11 cellular contexts compared by ENCODE assay signal in genomic region chr6:85405853-85406198, GRCh38. TPM values are rescaled to one million over a fixed set of nuclear protein-coding genes. Genes with fewer than 3 reads are reported as not detected.
DNase-seq lines count a peak whose midpoint lies in the region; ATAC-seq and TF ChIP-seq lines count a peak whose summit lies in the region.
"Had no signal": no experiment of that assay in that cellular context is flagged by ENCODE, and none has a peak within 500 bp of the region (broad histone marks: within the 10 kb centered on the region; RNA-seq: fewer than 3 reads in every experiment).

No MANE protein-coding gene starts in this region.

- POLR2A ChIA-PET in activated CD8-positive, alpha-beta T cell treated with anti-CD3 and anti-CD28 coated beads, Interleukin-2, amount 10 ng/mL, durations not matched to agents 7 days and 5 days (lab: Charles Lee), result interaction anchor here (2.2 kb wide), 1 partner anchor 45 kb away, joined by 17 read pairs; the partner anchor contains the start of gene NT5E
- POLR2A ChIA-PET in activated CD8-positive, alpha-beta T cell treated with anti-CD3 and anti-CD28 coated beads for 36 hours (lab: Charles Lee), result no interaction called here
- POLR2A ChIA-PET in Panc1 (lab: Charles Lee), result no interaction called here
- POLR2A ChIA-PET in OCI-LY7 (lab: Charles Lee), result no interaction called here

- peak overlapping the region; percentile 79 for H3K27ac Mint-ChIP-seq in activated CD8-positive, alpha-beta T cell treated with anti-CD3 and anti-CD28 coated beads, Interleukin-2, amount 10 ng/mL, durations not matched to agents 7 days and 5 days
- H3K27ac Mint-ChIP-seq in activated CD8-positive, alpha-beta T cell treated with anti-CD3 and anti-CD28 coated beads for 36 hours, result no peak overlapping the region

- H3K4me1 ChIP-seq in Panc1 (ENCODE audit: control insufficient read depth, insufficient read depth, low read length), result peaks cover 20% of the 10 kb centered on the region
- peaks cover 14 to 34% of the 10 kb centered on the region in 2 donors for H3K4me1 ChIP-seq in thoracic aorta (ENCODE audit: control insufficient read depth in 1 of 2, low read depth in 2 of 2)
- H3K4me1 ChIP-seq in OCI-LY7 (ENCODE audit: insufficient read depth, low read length, poor library complexity, severe bottlenecking), result no peaks in the 10 kb centered on the region
- no peaks in the 10 kb centered on the region for H3K4me1 ChIP-seq in psoas muscle

- in situ Hi-C loops in Panc1 (cut with HindIII; ENCODE audit: low pct_unique_long_range_greater_than_20kb, low sequenced_read_pairs), result no loop called here

- H3K4me1 Mint-ChIP-seq in activated CD8-positive, alpha-beta T cell treated with anti-CD3 and anti-CD28 coated beads, Interleukin-2, amount 10 ng/mL, durations not matched to agents 7 days and 5 days (ENCODE audit: low read depth), result peaks cover 66% of the 10 kb centered on the region
- H3K4me1 Mint-ChIP-seq in activated CD8-positive, alpha-beta T cell treated with anti-CD3 and anti-CD28 coated beads for 36 hours (ENCODE audit: low read depth), result peaks cover 57% of the 10 kb centered on the region

- no peak for TF ChIP-seq CTCF in activated CD8-positive, alpha-beta T cell treated with anti-CD3 and anti-CD28 coated beads for 36 hours (IDR thresholded peaks at IDR 0.05)
- TF ChIP-seq CTCF in Panc1 (IDR thresholded peaks at IDR 0.05) (no peak), thoracic aorta (IDR thresholded peaks at IDR 0.05) (no peak), OCI-LY7 (conservative IDR thresholded peaks at IDR 0.05; ENCODE audit: low read length) (no peak), psoas muscle (IDR thresholded peaks at IDR 0.05) (no peak)

- no peaks in the 10 kb centered on the region for H3K9me2 ChIP-seq in OCI-LY7 (ENCODE audit: insufficient read depth, low read length)

- H3K4me3 ChIP-seq in Panc1 (ENCODE audit: low read depth in 2 of 2, low read length in 2 of 2), result no peak overlapping the region
- no peak overlapping the region for H3K4me3 ChIP-seq in thoracic aorta
- H3K4me3 ChIP-seq in OCI-LY7 (ENCODE audit: low read depth, low read length, poor library complexity, severe bottlenecking), result no peak overlapping the region
- H3K4me3 ChIP-seq in psoas muscle, result no peak overlapping the region

- no peaks in the 10 kb centered on the region for H3K9me3 Mint-ChIP-seq in activated CD8-positive, alpha-beta T cell treated with anti-CD3 and anti-CD28 coated beads, Interleukin-2, amount 10 ng/mL, durations not matched to agents 7 days and 5 days (ENCODE audit: insufficient read depth)
- H3K9me3 Mint-ChIP-seq in activated CD8-positive, alpha-beta T cell treated with anti-CD3 and anti-CD28 coated beads for 36 hours, result no peaks in the 10 kb centered on the region

- 68 to 83% (median 73%) methylated on average over 2 of the region's 2 CpGs for WGBS in psoas muscle, 3 donors

- BruUV-seq in Panc1 (replicated peaks; lab: Mats Ljungman, UMichigan) (no TSS peak), OCI-LY7 (replicated peaks; lab: Mats Ljungman, UMichigan) (no TSS peak)

- intact Hi-C loops in activated CD8-positive, alpha-beta T cell treated with anti-CD3 and anti-CD28 coated beads for 36 hours (cut with micrococcal nuclease), result no loop called here
- intact Hi-C loops in Panc1 (cut with micrococcal nuclease; ENCODE audit: unreplicated experiment) (loop anchor here (10.0 kb wide), 1 partner anchor 59 kb away; no protein-coding TSS in a partner anchor), left colon (cut with DNase I, micrococcal nuclease) (no loop called here), OCI-LY7 (cut with micrococcal nuclease; ENCODE audit: unreplicated experiment) (no loop called here), psoas muscle (cut with DNase I) (no loop called here)

- H3K27me3 Mint-ChIP-seq in activated CD8-positive, alpha-beta T cell treated with anti-CD3 and anti-CD28 coated beads, Interleukin-2, amount 10 ng/mL, durations not matched to agents 7 days and 5 days (ENCODE audit: low read depth), result no peaks in the 10 kb centered on the region
- H3K27me3 Mint-ChIP-seq in activated CD8-positive, alpha-beta T cell treated with anti-CD3 and anti-CD28 coated beads for 36 hours, result no peaks in the 10 kb centered on the region

- H3K36me3 ChIP-seq in Panc1 (ENCODE audit: control insufficient read depth, insufficient read depth, low read length), result no peaks in the 10 kb centered on the region
- no peaks in the 10 kb centered on the region for H3K36me3 ChIP-seq in thoracic aorta
- no peaks in the 10 kb centered on the region for H3K36me3 ChIP-seq in OCI-LY7 (ENCODE audit: insufficient read depth, low read length)
- no peaks in the 10 kb centered on the region for H3K36me3 ChIP-seq in psoas muscle (ENCODE audit: insufficient read depth in 1 of 2, low read depth in 1 of 2)

- DNase-seq in activated CD8-positive, alpha-beta T cell treated with anti-CD3 and anti-CD28 coated beads, Interleukin-2, amount 10 ng/mL, durations not matched to agents 7 days and 5 days, result no peak
- DNase-seq in activated CD8-positive, alpha-beta T cell treated with anti-CD3 and anti-CD28 coated beads for 36 hours, result no peak
- no peak for DNase-seq in Panc1 (ENCODE audit: low read depth, low spot score)
- no peak for DNase-seq in left colon
- no peak for DNase-seq in thoracic aorta (ENCODE audit: low spot score)
- no peak for DNase-seq in OCI-LY7 (ENCODE audit: low spot score)
- no peak for DNase-seq in psoas muscle
- DNase-seq: activated CD8-positive, alpha-beta memory T cell treated with anti-CD3 and anti-CD28 coated beads for 24 hours; amygdala; NCI-H1105 had no signal

- no peaks in the 10 kb centered on the region for H3K36me3 Mint-ChIP-seq in activated CD8-positive, alpha-beta T cell treated with anti-CD3 and anti-CD28 coated beads, Interleukin-2, amount 10 ng/mL, durations not matched to agents 7 days and 5 days (ENCODE audit: low read depth)
- H3K36me3 Mint-ChIP-seq in activated CD8-positive, alpha-beta T cell treated with anti-CD3 and anti-CD28 coated beads for 36 hours (ENCODE audit: low read depth), result no peaks in the 10 kb centered on the region

- CTCF ChIA-PET in activated CD8-positive, alpha-beta T cell treated with anti-CD3 and anti-CD28 coated beads, Interleukin-2, amount 10 ng/mL, durations not matched to agents 7 days and 5 days (lab: Charles Lee), result interaction anchor here (1.6 to 6.7 kb wide), 2 partner anchors 46 to 77 kb away, joined by 14 to 54 read pairs; partner anchors contain the start of gene NT5E
- CTCF ChIA-PET in activated CD8-positive, alpha-beta T cell treated with anti-CD3 and anti-CD28 coated beads for 36 hours (lab: Charles Lee), result no interaction called here
- CTCF ChIA-PET in Panc1 (lab: Charles Lee) (no interaction called here), OCI-LY7 (lab: Charles Lee; ENCODE audit: unreplicated experiment) (no interaction called here)

- ATAC-seq in activated CD8-positive, alpha-beta T cell treated with anti-CD3 and anti-CD28 coated beads, Interleukin-2, amount 10 ng/mL, durations not matched to agents 7 days and 5 days, result no peak
- no peak for ATAC-seq in activated CD8-positive, alpha-beta T cell treated with anti-CD3 and anti-CD28 coated beads for 36 hours
- ATAC-seq in Panc1, result no peak
- ATAC-seq in left colon, result peak; percentile 2
- ATAC-seq in thoracic aorta (ENCODE audit: insufficient number of reproducible peaks, low FRiP score, low read depth), result no peak
- no peak for ATAC-seq in psoas muscle
- ATAC-seq in GM18907 (IDR thresholded peaks at IDR 0.05; ENCODE audit: unreplicated experiment), result no peak

- no peaks in the 10 kb centered on the region for H3K9me3 ChIP-seq in Panc1 (ENCODE audit: control insufficient read depth, insufficient read depth, low read depth, low read length)
- H3K9me3 ChIP-seq in thoracic aorta, result no peaks in the 10 kb centered on the region
- H3K9me3 ChIP-seq in OCI-LY7 (ENCODE audit: low read length), result no peaks in the 10 kb centered on the region
- H3K9me3 ChIP-seq in psoas muscle, result no peaks in the 10 kb centered on the region

- H3K27ac ChIP-seq in Panc1 (ENCODE audit: low read length), result peak overlapping the region; percentile 74; the same call in 1 of the 2 replicates
- peak overlapping the region; percentile 29 to 83 for H3K27ac ChIP-seq in thoracic aorta
- no peak overlapping the region for H3K27ac ChIP-seq in OCI-LY7 (ENCODE audit: low read depth, low read length, poor library complexity, severe bottlenecking)
- no peak overlapping the region for H3K27ac ChIP-seq in psoas muscle

- H4K20me1 ChIP-seq in OCI-LY7 (ENCODE audit: insufficient read depth, low read length), result no peaks in the 10 kb centered on the region

- H3K4me3 Mint-ChIP-seq in activated CD8-positive, alpha-beta T cell treated with anti-CD3 and anti-CD28 coated beads, Interleukin-2, amount 10 ng/mL, durations not matched to agents 7 days and 5 days, result peak overlapping the region; percentile 30
- H3K4me3 Mint-ChIP-seq in activated CD8-positive, alpha-beta T cell treated with anti-CD3 and anti-CD28 coated beads for 36 hours, result no peak overlapping the region

- no peak overlapping the region for H3K4me2 ChIP-seq in OCI-LY7 (ENCODE audit: low read length)

- H2AFZ ChIP-seq in OCI-LY7 (ENCODE audit: low read length), result no peak overlapping the region

- H3K79me2 ChIP-seq in OCI-LY7 (ENCODE audit: insufficient read depth, low read depth, low read length), result no peaks in the 10 kb centered on the region

- H3K27me3 ChIP-seq in Panc1 (ENCODE audit: control insufficient read depth, insufficient read depth, low read length), result no peaks in the 10 kb centered on the region
- no peaks in the 10 kb centered on the region for H3K27me3 ChIP-seq in thoracic aorta (replicated peaks; ENCODE audit: insufficient read depth)
- H3K27me3 ChIP-seq in psoas muscle (ENCODE audit: insufficient read depth in 3 of 3, low read length in 2 of 3), result no peaks in the 10 kb centered on the region

RNA-seq across cellular contexts. Expression of gene NT5E, which starts 44.1 kb away (rescaled TPM):
- 1 to 10 TPM; 7.4 to 7.6 TPM for total RNA-seq in activated CD8-positive, alpha-beta T cell treated with anti-CD3 and anti-CD28 coated beads, Interleukin-2, amount 10 ng/mL, durations not matched to agents 7 days and 5 days
- total RNA-seq in activated CD8-positive, alpha-beta T cell treated with anti-CD3 and anti-CD28 coated beads for 36 hours, result 1 to 10 TPM; 5.2 to 6.7 TPM
- total RNA-seq in Panc1 (2021; ENCODE audit: unreplicated experiment) (58.4 TPM), left colon (10 to 100 TPM; 47.8 to 49.8 TPM), thoracic aorta (10 to 100 TPM; 47.4 to 57.4 TPM), OCI-LY7 (2022) (not detected in 2 replicates), psoas muscle (1 to 10 TPM in 3 of 4 donors, under 1 TPM in 1; 0.90 to 3.9 (median 3.0) TPM)
- polyA plus RNA-seq in Panc1 (2012; ENCODE audit: insufficient read length), result 52.4 TPM
- total RNA-seq in OCI-LY7 (2014; rRNA removed; shearing (Covaris generic)), result not detected in 2 replicates
- polyA plus RNA-seq in psoas muscle, result 1 to 10 TPM in 1 of 3 donors, under 1 TPM in 2; 0.57 to 2.3 (median 0.90) TPM

Comparison
In these comparisons a context has a peak if more than half of its experiments do, and no peak if none do; other contexts are left out.
1. H3K27ac ChIP-seq: peak in Panc1 (single experiment) and thoracic aorta (2 of 2); none in OCI-LY7 (single experiment) and psoas muscle (single experiment).